Comparison of ENCODE assay signal across 12 cellular contexts in genomic region chr14:90561031-90561430, GRCh38.
"Had no signal": no experiment of that assay in that cellular context is flagged by ENCODE, and none has a peak within 500 bp of the region (broad histone marks: within the 10 kb centered on the region; RNA-seq: fewer than 3 reads in every experiment).

No MANE protein-coding gene starts in this region.

- H3K36me3 Mint-ChIP-seq: stimulated activated memory B cell treated with anti-CD40 and anti-IgM and Interleukin-4, amounts not matched to agents 10 μg/mL and 1 μg/mL and 100 μg/mL, for 72 hours had no signal

- ATAC-seq: left ventricle myocardium superior, T-helper 17 cell had no signal

- DNase-seq: activated B cell treated with CpG ODN at 0.5 μM for 24 hours; activated CD4-positive, alpha-beta T cell treated with anti-CD3 and anti-CD28 coated beads, Interleukin-2, amount 10 ng/mL, durations not matched to agents 24 days and 14 days; activated CD8-positive, alpha-beta memory T cell treated with anti-CD3 and anti-CD28 coated beads for 24 hours; activated naive CD4-positive, alpha-beta T cell treated with Interleukin-2 at 50 U/mL for 16 hours; cerebellar nuclear complex; esophagus squamous epithelium; foreskin fibroblast; left ventricle myocardium superior; stimulated activated CD4-positive, alpha-beta T cell treated with anti-CD3 and anti-CD28 coated beads, Interleukin-1b, Interleukin-23, amount 100 ng/mL, for 48 hours; T-helper 17 cell; transverse colon had no signal

- H3K4me1 Mint-ChIP-seq: activated B cell treated with CpG ODN at 0.5 μM for 24 hours; activated CD4-positive, alpha-beta T cell treated with anti-CD3 and anti-CD28 coated beads, Interleukin-2, amount 10 ng/mL, durations not matched to agents 24 days and 14 days; stimulated activated memory B cell treated with anti-CD40 and anti-IgM and Interleukin-4, amounts not matched to agents 10 μg/mL and 1 μg/mL and 100 μg/mL, for 72 hours had no signal

- H3K27ac Mint-ChIP-seq: activated B cell treated with CpG ODN at 0.5 μM for 24 hours; activated CD4-positive, alpha-beta T cell treated with anti-CD3 and anti-CD28 coated beads, Interleukin-2, amount 10 ng/mL, durations not matched to agents 24 days and 14 days; stimulated activated memory B cell treated with anti-CD40 and anti-IgM and Interleukin-4, amounts not matched to agents 10 μg/mL and 1 μg/mL and 100 μg/mL, for 72 hours; T-helper 17 cell had no signal

- H3K4me3 Mint-ChIP-seq: activated B cell treated with CpG ODN at 0.5 μM for 24 hours; activated CD4-positive, alpha-beta T cell treated with anti-CD3 and anti-CD28 coated beads, Interleukin-2, amount 10 ng/mL, durations not matched to agents 24 days and 14 days; stimulated activated memory B cell treated with anti-CD40 and anti-IgM and Interleukin-4, amounts not matched to agents 10 μg/mL and 1 μg/mL and 100 μg/mL, for 72 hours; T-helper 17 cell had no signal

- H3K27me3 Mint-ChIP-seq: activated B cell treated with CpG ODN at 0.5 μM for 24 hours; activated CD4-positive, alpha-beta T cell treated with anti-CD3 and anti-CD28 coated beads, Interleukin-2, amount 10 ng/mL, durations not matched to agents 24 days and 14 days had no signal

- H3K9me3 Mint-ChIP-seq: activated B cell treated with CpG ODN at 0.5 μM for 24 hours; activated CD4-positive, alpha-beta T cell treated with anti-CD3 and anti-CD28 coated beads, Interleukin-2, amount 10 ng/mL, durations not matched to agents 24 days and 14 days; stimulated activated memory B cell treated with anti-CD40 and anti-IgM and Interleukin-4, amounts not matched to agents 10 μg/mL and 1 μg/mL and 100 μg/mL, for 72 hours had no signal
